12 cellular contexts compared by ENCODE assay signal in genomic region chr19:11264452-11265176, GRCh38. TPM values are rescaled to one million over a fixed set of nuclear protein-coding genes. Genes with fewer than 3 reads are reported as not detected.
DNase-seq lines count a peak whose midpoint lies in the region; ATAC-seq and TF ChIP-seq lines count a peak whose summit lies in the region.
"Had no signal": no experiment of that assay in that cellular context is flagged by ENCODE, and none has a peak within 500 bp of the region (broad histone marks: within the 10 kb centered on the region; RNA-seq: fewer than 3 reads in every experiment).

No MANE protein-coding gene starts in this region.

- H2AFZ ChIP-seq in IMR-90 (replicated peaks; ENCODE audit: low read length, poor library complexity): peak overlapping the region; percentile 41

- TF ChIP-seq EP300 in transverse colon (IDR thresholded peaks at IDR 0.05; ENCODE audit: low read depth): no peak

- ATAC-seq in IMR-90 (ENCODE audit: low read depth): no peak
- ATAC-seq in CD8-positive, alpha-beta T cell: no peak
- ATAC-seq: T-helper 17 cell had no signal

- no peak overlapping the region for H3K18ac ChIP-seq in IMR-90 (ENCODE audit: low read depth, low read length)

- no peak overlapping the region for H4K5ac ChIP-seq in IMR-90 (ENCODE audit: low read depth, low read length)

- H3K9me3 ChIP-seq in IMR-90 (ENCODE audit: control insufficient read depth, insufficient read depth, low read length): no peaks in the 10 kb centered on the region
- no peaks in the 10 kb centered on the region for H3K9me3 ChIP-seq in colonic mucosa
- no peaks in the 10 kb centered on the region for H3K9me3 ChIP-seq in liver (ENCODE audit: control insufficient read depth in 4 of 4, low read length in 3 of 4)
- no peaks in the 10 kb centered on the region for H3K9me3 ChIP-seq in transverse colon
- no peaks in the 10 kb centered on the region for H3K9me3 ChIP-seq in CD8-positive, alpha-beta T cell (ENCODE audit: low read length)

- no peak for DNase-seq in IMR-90
- DNase-seq in colonic mucosa: peak; percentile 92
- peak; percentile 88 for DNase-seq in transverse colon
- DNase-seq in CD8-positive, alpha-beta T cell: no peak
- DNase-seq in putamen (ENCODE audit: low spot score): no peak
- DNase-seq in NK-92 treated with Interleukin-12 subunit alpha and Interleukin-12 subunit beta, amount 100 ng/mL, for 24 hours (lab: John Stamatoyannopoulos, UW): no peak
- DNase-seq: activated T-cell treated with anti-CD3 and anti-CD28 coated beads for 4 hours; NCI-H187 treated with DMSO at 0.1 percent for 48 hours; stimulated activated naive CD4-positive, alpha-beta T cell treated with Interleukin-2 at 50 U/mL for 16 hours; T-helper 17 cell had no signal

- H3K36me3 ChIP-seq in IMR-90 (ENCODE audit: control insufficient read depth, insufficient read depth, low read length) (no peaks in the 10 kb centered on the region), colonic mucosa (no peaks in the 10 kb centered on the region), liver (ENCODE audit: control insufficient read depth in 4 of 4, insufficient read depth in 3 of 4, low read depth in 1 of 4, low read length in 3 of 4) (no peaks in the 10 kb centered on the region), transverse colon (no peaks in the 10 kb centered on the region)
- no peaks in the 10 kb centered on the region for H3K36me3 ChIP-seq in CD8-positive, alpha-beta T cell (ENCODE audit: insufficient read depth, low read length)

- peak overlapping the region; percentile 24; the same call in 1 of the 2 replicates for H2AK5ac ChIP-seq in IMR-90 (ENCODE audit: low read depth, low read length)

- TF ChIP-seq POLR2A in IMR-90 (IDR thresholded peaks at IDR 0.05; ENCODE audit: low read depth, low read length) (no peak), transverse colon (IDR thresholded peaks at IDR 0.05) (peak; percentile 77)

- H2BK15ac ChIP-seq in IMR-90 (ENCODE audit: low read depth, low read length): no peak overlapping the region; the same call in 2 of the 3 replicates

- 90% methylated on average over 3 of the region's 19 CpGs; no CpG with 5 or more reads in 1 of the 2 experiments for WGBS in IMR-90 (ENCODE audit: extremely low coverage in 2 of 2, insufficient read length in 1 of 2), 2 experiments
- WGBS in liver: 71% methylated on average over 19 of the region's 19 CpGs
- 53 to 69% methylated on average over 5 to 19 of the region's 19 CpGs for WGBS in transverse colon (ENCODE audit: low coverage in 1 of 2), 2 donors

- H3K56ac ChIP-seq in IMR-90 (ENCODE audit: extremely low read depth, insufficient read depth, low read length): no peak overlapping the region

- no peaks in the 10 kb centered on the region for H3K4me1 Mint-ChIP-seq in CD8-positive, alpha-beta T cell (ENCODE audit: low read depth)

- H4K20me1 ChIP-seq in IMR-90 (ENCODE audit: insufficient read depth, low read length): no peaks in the 10 kb centered on the region

- H3K79me1 ChIP-seq in IMR-90 (ENCODE audit: low read depth in 1 of 2, low read length in 2 of 2): peaks cover 4 to 12% of the 10 kb centered on the region in 2 experiments; a peak in 1 of 4 replicates

- no peak overlapping the region for H4K91ac ChIP-seq in IMR-90 (ENCODE audit: insufficient read depth, low read depth, low read length)

- POLR2A ChIA-PET in IMR-90 (lab: Charles Lee; ENCODE audit: unreplicated experiment): no interaction called here
- POLR2A ChIA-PET in CD8-positive, alpha-beta T cell (lab: Charles Lee): no interaction called here

- dilution Hi-C loops in IMR-90 (cut with HindIII; ENCODE audit: low sequenced_read_pairs, unreplicated experiment): no loop called here

- TF ChIP-seq RAD21 in IMR-90 (IDR thresholded peaks at IDR 0.05; ENCODE audit: low read length): no peak
- TF ChIP-seq RAD21 in liver (IDR thresholded peaks at IDR 0.05): no peak

- TF ChIP-seq CTCF in IMR-90 (conservative IDR thresholded peaks at IDR 0.05; ENCODE audit: low read depth, low read length) (no peak), colonic mucosa (IDR thresholded peaks at IDR 0.05) (no peak), liver (IDR thresholded peaks at IDR 0.05; ENCODE audit: low read depth, low read length, missing input control) (no peak), transverse colon (IDR thresholded peaks at IDR 0.05) (no peak)
- TF ChIP-seq CTCF in CD8-positive, alpha-beta T cell (IDR thresholded peaks at IDR 0.05): no peak

- intact Hi-C loops in IMR-90 (cut with micrococcal nuclease): no loop called here
- intact Hi-C loops in colonic mucosa (cut with DNase I): no loop called here
- intact Hi-C loops in transverse colon (cut with DNase I; ENCODE audit: low total_unique reads): no loop called here
- intact Hi-C loops in CD8-positive, alpha-beta T cell (cut with DNase I, micrococcal nuclease): no loop called here

- H3K27ac Mint-ChIP-seq in CD8-positive, alpha-beta T cell: no peak overlapping the region
- H3K27ac Mint-ChIP-seq: T-helper 17 cell had no signal

- no TSS peak for BruUV-seq in IMR-90 (replicated peaks; lab: Mats Ljungman, UMichigan)

- no peak overlapping the region for H3K14ac ChIP-seq in IMR-90 (replicated peaks; ENCODE audit: low read depth, low read length)

- no peaks in the 10 kb centered on the region for H3K36me3 Mint-ChIP-seq in CD8-positive, alpha-beta T cell

- peak overlapping the region; percentile 35; the same call in 1 of the 2 replicates for H3K4ac ChIP-seq in IMR-90 (ENCODE audit: low read depth, low read length)

- no peak overlapping the region for H4K8ac ChIP-seq in IMR-90 (ENCODE audit: low read depth in 2 of 2, low read length in 2 of 2)

- no peak overlapping the region for H2BK5ac ChIP-seq in IMR-90 (ENCODE audit: low read depth, low read length, poor library complexity, severe bottlenecking)

- no peak overlapping the region for H3K9ac ChIP-seq in IMR-90 (ENCODE audit: low read depth, low read length)
- peak overlapping the region; percentile 35 to 55 for H3K9ac ChIP-seq in colonic mucosa (ENCODE audit: low read depth in 2 of 2, low read length in 2 of 2)
- no peak overlapping the region for H3K9ac ChIP-seq in liver (ENCODE audit: low read depth in 1 of 2, low read length in 2 of 2)

- H3K27me3 Mint-ChIP-seq in CD8-positive, alpha-beta T cell (ENCODE audit: low read depth): peaks cover 69% of the 10 kb centered on the region

- CTCF ChIA-PET in IMR-90 (lab: Yijun Ruan, JAX): no interaction called here
- CTCF ChIA-PET in CD8-positive, alpha-beta T cell (lab: Charles Lee): no interaction called here

- H2BK120ac ChIP-seq in IMR-90 (ENCODE audit: low read depth, low read length): no peak overlapping the region

- H3K4me3 Mint-ChIP-seq in CD8-positive, alpha-beta T cell: no peak overlapping the region

- H3K27me3 ChIP-seq in IMR-90 (ENCODE audit: control insufficient read depth, insufficient read depth, low read length) (no peaks in the 10 kb centered on the region; the same call in 1 of the 2 replicates), colonic mucosa (no peaks in the 10 kb centered on the region), liver (ENCODE audit: control insufficient read depth in 4 of 4, insufficient read depth in 4 of 4, low read length in 3 of 4) (no peaks in the 10 kb centered on the region), transverse colon (no peaks in the 10 kb centered on the region)
- H3K27me3 ChIP-seq in CD8-positive, alpha-beta T cell (ENCODE audit: insufficient read depth, low read length): peaks cover 16% of the 10 kb centered on the region

- H3K4me3 ChIP-seq in IMR-90 (ENCODE audit: insufficient read depth, low read depth, low read length) (no peak overlapping the region), colonic mucosa (no peak overlapping the region), liver (ENCODE audit: low read depth in 1 of 3, low read length in 3 of 3) (no peak overlapping the region), transverse colon (no peak overlapping the region)
- no peak overlapping the region for H3K4me3 ChIP-seq in CD8-positive, alpha-beta T cell (ENCODE audit: low read depth, low read length)
- H3K4me3 ChIP-seq: coronary artery had no signal

- H2BK20ac ChIP-seq in IMR-90 (ENCODE audit: low read depth, low read length): no peak overlapping the region

- peaks cover 8% of the 10 kb centered on the region for H3K9me1 ChIP-seq in IMR-90 (ENCODE audit: insufficient read depth, low read length)

- H2AK9ac ChIP-seq in IMR-90 (replicated peaks; ENCODE audit: low read depth, low read length, poor library complexity): no peak overlapping the region

- in situ Hi-C loops in IMR-90 (cut with MboI; ENCODE audit: low sequenced_read_pairs): no loop called here
- in situ Hi-C loops in transverse colon (cut with MboI; ENCODE audit: low pct_ligation_motif_present in 1 of 4, low pct_unique_long_range_greater_than_20kb in 1 of 4, low sequenced_read_pairs in 3 of 4): no loop called here

- H3K27ac ChIP-seq in IMR-90 (ENCODE audit: insufficient read depth, low read length): no peak overlapping the region
- H3K27ac ChIP-seq in colonic mucosa: peak overlapping the region; percentile 87
- peak overlapping the region; percentile 14 to 25 for H3K27ac ChIP-seq in liver (ENCODE audit: low read depth in 1 of 2, low read length in 2 of 2)
- H3K27ac ChIP-seq in transverse colon: peak overlapping the region; percentile 82 to 91 (median 86)
- H3K27ac ChIP-seq in CD8-positive, alpha-beta T cell (ENCODE audit: low read depth, low read length): no peak overlapping the region

- no peak overlapping the region for H3K4me2 ChIP-seq in IMR-90 (ENCODE audit: low read depth, low read length)

- H3K23ac ChIP-seq in IMR-90 (ENCODE audit: low read depth, low read length): no peak overlapping the region

- no peaks in the 10 kb centered on the region for H3K9me3 Mint-ChIP-seq in CD8-positive, alpha-beta T cell

- H3K4me1 ChIP-seq in IMR-90 (ENCODE audit: control insufficient read depth, insufficient read depth, low read length): peaks cover 13% of the 10 kb centered on the region
- peaks cover 6% of the 10 kb centered on the region for H3K4me1 ChIP-seq in colonic mucosa
- H3K4me1 ChIP-seq in liver (ENCODE audit: control insufficient read depth in 4 of 4, insufficient read depth in 4 of 4, low read length in 3 of 4): peaks cover 0 to 12% (median 6%) of the 10 kb centered on the region in 4 donors
- peaks cover 7 to 49% (median 39%) of the 10 kb centered on the region in 4 donors for H3K4me1 ChIP-seq in transverse colon
- peaks cover 4% of the 10 kb centered on the region for H3K4me1 ChIP-seq in CD8-positive, alpha-beta T cell (ENCODE audit: insufficient read depth, low read length)

RNA-seq across cellular contexts. Expression of gene DOCK6, which starts 2.3 kb away (rescaled TPM):
- total RNA-seq in IMR-90 (2012; rRNA removed): 4.4 and 5.0 TPM in 2 replicates
- 17.7 and 18.4 TPM in 2 replicates for polyA plus RNA-seq in IMR-90 (2012; rRNA removed)
- 6.9 and 15.1 TPM in 2 replicates for polyA plus RNA-seq in IMR-90 (2012; cell fraction: cytosol; rRNA removed)
- 64.0 and 119 TPM in 2 replicates for polyA plus RNA-seq in IMR-90 (2012; cell fraction: nucleus; rRNA removed; ENCODE audit: low replicate concordance)
- 10 to 100 TPM; 45.9 to 86.0 TPM for total RNA-seq in colonic mucosa
- total RNA-seq in liver: 10 to 100 TPM in 1 of 2 donors, 1 to 10 TPM in 1; 4.9 to 15.8 TPM
- polyA plus RNA-seq in liver: 10 to 100 TPM; 13.2 to 14.2 TPM
- 100 to 1,000 TPM in 1 of 4 donors, 10 to 100 TPM in 3; 66.4 to 268 (median 78.4) TPM for total RNA-seq in transverse colon
- total RNA-seq in CD8-positive, alpha-beta T cell: under 1 TPM; 0.19 to 0.54 TPM

RNA-seq across cellular contexts. Expression of gene ANGPTL8, which starts 25.2 kb away (rescaled TPM):
- total RNA-seq in IMR-90 (2012; rRNA removed) (not detected in 2 replicates), colonic mucosa (not detected), liver (10 to 100 TPM; 32.4 to 33.9 TPM), transverse colon (not detected)
- polyA plus RNA-seq in IMR-90 (2012; rRNA removed) (not detected in 2 replicates), liver (100 to 1,000 TPM; 101 to 107 TPM)
- 0.09 TPM in 1 of 2 replicates, not detected in the other for polyA plus RNA-seq in IMR-90 (2012; cell fraction: cytosol; rRNA removed)
- 0.34 and 0.60 TPM in 2 replicates for polyA plus RNA-seq in IMR-90 (2012; cell fraction: nucleus; rRNA removed; ENCODE audit: low replicate concordance)
- not detected for total RNA-seq in CD8-positive, alpha-beta T cell
- total RNA-seq: T-helper 17 cell had no signal

RNA-seq across cellular contexts. Expression of gene TSPAN16, which starts 31.3 kb away (rescaled TPM):
- not detected in 2 replicates for total RNA-seq in IMR-90 (2012; rRNA removed)
- not detected in 2 replicates for polyA plus RNA-seq in IMR-90 (2012; rRNA removed)
- not detected in 2 replicates for polyA plus RNA-seq in IMR-90 (2012; cell fraction: cytosol; rRNA removed)
- polyA plus RNA-seq in IMR-90 (2012; cell fraction: nucleus; rRNA removed; ENCODE audit: low replicate concordance): not detected in 2 replicates
- total RNA-seq in colonic mucosa: not detected
- not detected for total RNA-seq in liver
- polyA plus RNA-seq in liver: not detected
- total RNA-seq in transverse colon: not detected
- not detected for total RNA-seq in CD8-positive, alpha-beta T cell
- total RNA-seq: T-helper 17 cell had no signal

Comparison
In these comparisons a context has a peak if more than half of its experiments do, and no peak if none do; other contexts are left out.
1. DNase-seq: peak in colonic mucosa (single experiment) and transverse colon (single experiment); none in IMR-90 (single experiment), CD8-positive, alpha-beta T cell (0 of 7), putamen (single experiment) and NK-92 treated with Interleukin-12 subunit alpha and Interleukin-12 subunit beta, amount 100 ng/mL, for 24 hours (single experiment).
2. H3K27ac ChIP-seq: peak in colonic mucosa (single experiment), liver (2 of 2) and transverse colon (4 of 4); none in IMR-90 (single experiment) and CD8-positive, alpha-beta T cell (single experiment).
3. H3K9ac ChIP-seq: peak in colonic mucosa (2 of 2); none in IMR-90 (single experiment) and liver (0 of 2).
4. RNA of gene ANGPTL8, which starts 25.2 kb away (total RNA-seq): 32.4 to 33.9 TPM in liver; not detected in colonic mucosa, not detected in IMR-90, not detected in transverse colon and not detected in CD8-positive, alpha-beta T cell; every median in the first group is over 10 times any median in the second.